Comparison of ENCODE assay signal across 9 cellular contexts in genomic region chr17:45227631-45228120, GRCh38. TPM values are rescaled to one million over a fixed set of nuclear protein-coding genes. Genes with fewer than 3 reads are reported as not detected.
DNase-seq lines count a peak whose midpoint lies in the region; ATAC-seq, FAIRE-seq and TF ChIP-seq lines count a peak whose summit lies in the region.
"Had no signal": no experiment of that assay in that cellular context is flagged by ENCODE, and none has a peak within 500 bp of the region (broad histone marks: within the 10 kb centered on the region; RNA-seq: fewer than 3 reads in every experiment).

No MANE protein-coding gene starts in this region.

- dilution Hi-C loops in IMR-90 (cut with HindIII; ENCODE audit: low sequenced_read_pairs, unreplicated experiment) = no loop called here

- H3K14ac ChIP-seq in IMR-90 (replicated peaks; ENCODE audit: low read depth, low read length) = peak overlapping the region; percentile 2; the same call in 1 of the 2 replicates

- peak overlapping the region; percentile 96 to 100 (median 99) for H3K27ac Mint-ChIP-seq in naive thymus-derived CD4-positive, alpha-beta T cell

- no peaks in the 10 kb centered on the region for H3K9me3 Mint-ChIP-seq in naive thymus-derived CD4-positive, alpha-beta T cell

- H2BK20ac ChIP-seq in IMR-90 (ENCODE audit: low read depth, low read length) = peak overlapping the region; percentile 92

- 0 out of 2 replicates have a peak overlapping the region, but pooled peaks have one; percentile 2 for H3K23ac ChIP-seq in IMR-90 (ENCODE audit: low read depth, low read length)

- no peak for TF ChIP-seq RAD21 in A549 (conservative IDR thresholded peaks at IDR 0.05 in 1 of 2, IDR thresholded peaks at IDR 0.05 in 1 of 2)
- no peak for TF ChIP-seq RAD21 in IMR-90 (IDR thresholded peaks at IDR 0.05; ENCODE audit: low read length)

- WGBS in A549 (ENCODE audit: missing lambda C conversion rate) = 86% methylated on average over 5 of the region's 6 CpGs
- 80% methylated on average over 1 of the region's 6 CpGs; no CpG with 5 or more reads in 1 of the 2 experiments for WGBS in IMR-90 (ENCODE audit: extremely low coverage in 2 of 2, insufficient read length in 1 of 2), 2 experiments

- H3K9me3 ChIP-seq in A549 (no peaks in the 10 kb centered on the region), IMR-90 (ENCODE audit: control insufficient read depth, insufficient read depth, low read length) (no peaks in the 10 kb centered on the region)
- H3K9me3 ChIP-seq in naive thymus-derived CD4-positive, alpha-beta T cell (ENCODE audit: control insufficient read depth in 2 of 3, low read length in 3 of 3) = no peaks in the 10 kb centered on the region

- no peak for TF ChIP-seq EP300 in A549 (IDR thresholded peaks at IDR 0.05)

- peak overlapping the region; percentile 87 to 97; a peak in 3 of 4 replicates for H4K8ac ChIP-seq in IMR-90 (ENCODE audit: low read depth in 2 of 2, low read length in 2 of 2)

- peak overlapping the region; percentile 97 for H4K91ac ChIP-seq in IMR-90 (ENCODE audit: insufficient read depth, low read depth, low read length)

- H3K36me3 Mint-ChIP-seq in naive thymus-derived CD4-positive, alpha-beta T cell = peaks cover 0 to 42% (median 4%) of the 10 kb centered on the region in 5 donors

- H3K4me3 Mint-ChIP-seq in naive thymus-derived CD4-positive, alpha-beta T cell = peak overlapping the region; percentile 93 to 100 (median 98)

- H3K4me3 ChIP-seq in A549 = no peak overlapping the region
- no peak overlapping the region for H3K4me3 ChIP-seq in IMR-90 (ENCODE audit: insufficient read depth, low read depth, low read length)
- H3K4me3 ChIP-seq in naive thymus-derived CD4-positive, alpha-beta T cell (ENCODE audit: low read length) = peak overlapping the region; percentile 91

- POLR2A ChIA-PET in A549 (lab: Yijun Ruan, JAX) (interaction anchor here (1.3 to 2.2 kb wide), 3 partner anchors 8 to 78 kb away, joined by 5 to 37 read pairs (median 10); partner anchors contain the start of gene HEXIM1), IMR-90 (lab: Charles Lee; ENCODE audit: unreplicated experiment) (no interaction called here)
- POLR2A ChIA-PET in naive thymus-derived CD4-positive, alpha-beta T cell (lab: Charles Lee) = interaction anchor here (1.3 to 34.3 kb wide), 7 partner anchors 2 to 89 kb away, joined by 4 to 851 read pairs (median 37); partner anchors contain the start of genes FMNL1, HEXIM1 and MAP3K14

- peak overlapping the region; percentile 92 for H4K5ac ChIP-seq in IMR-90 (ENCODE audit: low read depth, low read length)

- DNase-seq in A549 (ENCODE audit: low read depth in 1 of 2, low spot score in 1 of 2) (no peak), IMR-90 (no peak), NCI-H748 treated with DMSO at 0.1 percent for 48 hours (lab: John Stamatoyannopoulos, UW) (no peak), KBM-7 (no peak), hypothalamus (lab: John Stamatoyannopoulos, UW) (no peak)
- DNase-seq in naive thymus-derived CD4-positive, alpha-beta T cell = no peak
- DNase-seq: amniotic stem cell had no signal

- intact Hi-C loops in IMR-90 (cut with micrococcal nuclease) = no loop called here
- intact Hi-C loops in naive thymus-derived CD4-positive, alpha-beta T cell (cut with micrococcal nuclease) = loop anchor here (2.0 to 5.0 kb wide), 5 partner anchors 35 to 965 kb away; partner anchors contain the start of genes HEXIM2 (in 1 of the 2), KANSL1 (in 1 of the 2), NMT1 (in 1 of the 2) and SPATA32 (in 1 of the 2)

- BruUV-seq in IMR-90 (replicated peaks; lab: Mats Ljungman, UMichigan) = no TSS peak

- H2BK5ac ChIP-seq in IMR-90 (ENCODE audit: low read depth, low read length, poor library complexity, severe bottlenecking) = peak overlapping the region; percentile 83

- CTCF ChIA-PET in A549 (lab: Yijun Ruan, JAX) = interaction anchor here (0.8 to 52.3 kb wide), 12 partner anchors 1 to 198 kb away, joined by 3 to 2147 read pairs (median 20); partner anchors contain the start of genes ACBD4, FMNL1, HEXIM1 and HEXIM2
- CTCF ChIA-PET in IMR-90 (lab: Yijun Ruan, JAX) = no interaction called here
- CTCF ChIA-PET in naive thymus-derived CD4-positive, alpha-beta T cell (lab: Charles Lee) = interaction anchor here (0.9 to 11.7 kb wide), 4 partner anchors 7 to 92 kb away, joined by 4 to 397 read pairs (median 20); partner anchors contain the start of genes ACBD4 and FMNL1

- no peak overlapping the region for H3K9ac ChIP-seq in IMR-90 (ENCODE audit: low read depth, low read length)

- H4K20me1 ChIP-seq in IMR-90 (ENCODE audit: insufficient read depth, low read length) = no peaks in the 10 kb centered on the region

- in situ Hi-C loops in IMR-90 (cut with MboI; ENCODE audit: low sequenced_read_pairs) = no loop called here
- in situ Hi-C loops in KBM-7 (cut with MboI; ENCODE audit: low pct_unique_long_range_greater_than_20kb, low sequenced_read_pairs) = no loop called here

- H2AK5ac ChIP-seq in IMR-90 (ENCODE audit: low read depth, low read length) = peak overlapping the region; percentile 99

- H3K4ac ChIP-seq in IMR-90 (ENCODE audit: low read depth, low read length) = peak overlapping the region; percentile 98

- ATAC-seq in A549 (no peak), IMR-90 (ENCODE audit: low read depth) (no peak), HG03196 (IDR thresholded peaks at IDR 0.05; ENCODE audit: unreplicated experiment) (no peak)
- ATAC-seq in naive thymus-derived CD4-positive, alpha-beta T cell = no peak

- TF ChIP-seq POLR2A in A549 (IDR thresholded peaks at IDR 0.05; ENCODE audit: low read length) (no peak), IMR-90 (IDR thresholded peaks at IDR 0.05; ENCODE audit: low read depth, low read length) (no peak)

- peak overlapping the region; percentile 97 for H3K27ac ChIP-seq in A549
- peak overlapping the region; percentile 88 for H3K27ac ChIP-seq in IMR-90 (ENCODE audit: insufficient read depth, low read length)
- H3K27ac ChIP-seq in angular gyrus (ENCODE audit: low read depth, low read length) = peak overlapping the region; percentile 4
- H3K27ac ChIP-seq in naive thymus-derived CD4-positive, alpha-beta T cell (ENCODE audit: low read depth, low read length) = peak overlapping the region; percentile 96

- peaks cover 24% of the 10 kb centered on the region for H3K9me1 ChIP-seq in IMR-90 (ENCODE audit: insufficient read depth, low read length)

- peak overlapping the region; percentile 92 for H3K4me2 ChIP-seq in A549
- H3K4me2 ChIP-seq in IMR-90 (ENCODE audit: low read depth, low read length) = no peak overlapping the region

- H2BK15ac ChIP-seq in IMR-90 (ENCODE audit: low read depth, low read length) = peak overlapping the region; percentile 96; the same call in 2 of the 3 replicates

- peak overlapping the region; percentile 81 for H2AK9ac ChIP-seq in IMR-90 (replicated peaks; ENCODE audit: low read depth, low read length, poor library complexity)

- peak overlapping the region; percentile 95 for H2BK120ac ChIP-seq in IMR-90 (ENCODE audit: low read depth, low read length)

- no peaks in the 10 kb centered on the region for H3K36me3 ChIP-seq in IMR-90 (ENCODE audit: control insufficient read depth, insufficient read depth, low read length)
- H3K36me3 ChIP-seq in naive thymus-derived CD4-positive, alpha-beta T cell (ENCODE audit: control insufficient read depth in 2 of 3, insufficient read depth in 3 of 3, low read length in 3 of 3) = peaks cover 0 to 9% (median 0%) of the 10 kb centered on the region in 3 experiments

- H3K27me3 Mint-ChIP-seq in naive thymus-derived CD4-positive, alpha-beta T cell = no peaks in the 10 kb centered on the region

- FAIRE-seq in A549 (lab: Jason Lieb, UNC) = no peak

- peaks cover 0 to 28% of the 10 kb centered on the region in 2 experiments; a peak in 3 of 4 replicates for H3K79me1 ChIP-seq in IMR-90 (ENCODE audit: low read depth in 1 of 2, low read length in 2 of 2)

- peaks cover 53 to 90% (median 71%) of the 10 kb centered on the region in 7 donors for H3K4me1 Mint-ChIP-seq in naive thymus-derived CD4-positive, alpha-beta T cell

- peak overlapping the region; percentile 89; the same call in 1 of the 2 replicates for H3K18ac ChIP-seq in IMR-90 (ENCODE audit: low read depth, low read length)

- no peaks in the 10 kb centered on the region; the same call in 1 of the 2 replicates for H3K27me3 ChIP-seq in IMR-90 (ENCODE audit: control insufficient read depth, insufficient read depth, low read length)
- H3K27me3 ChIP-seq in naive thymus-derived CD4-positive, alpha-beta T cell (ENCODE audit: control insufficient read depth in 2 of 2, insufficient read depth in 2 of 2, low read length in 2 of 2) = no peaks in the 10 kb centered on the region

- TF ChIP-seq CTCF in A549 (IDR thresholded peaks at IDR 0.05) = no peak
- TF ChIP-seq CTCF in IMR-90 (conservative IDR thresholded peaks at IDR 0.05; ENCODE audit: low read depth, low read length) = no peak

- peaks cover 97% of the 10 kb centered on the region for H3K4me1 ChIP-seq in A549
- H3K4me1 ChIP-seq in IMR-90 (ENCODE audit: control insufficient read depth, insufficient read depth, low read length) = peaks cover 44% of the 10 kb centered on the region
- peaks cover 66 to 69% of the 10 kb centered on the region in 2 donors for H3K4me1 ChIP-seq in naive thymus-derived CD4-positive, alpha-beta T cell (ENCODE audit: control insufficient read depth in 2 of 2, insufficient read depth in 2 of 2, low read length in 2 of 2)

- H2AFZ ChIP-seq in IMR-90 (replicated peaks; ENCODE audit: low read length, poor library complexity) = peak overlapping the region; percentile 4

- H3K56ac ChIP-seq in IMR-90 (ENCODE audit: extremely low read depth, insufficient read depth, low read length) = no peak overlapping the region

RNA-seq across cellular contexts. Expression of gene FMNL1, which starts 6.0 kb away (rescaled TPM):
- polyA plus RNA-seq in A549 (2011; rRNA removed) = 8.6 and 17.5 TPM in 2 replicates
- polyA plus RNA-seq in A549 (2012; cell fraction: cytosol; rRNA removed) = 40.3 and 42.8 TPM in 2 replicates
- 91.1 and 105 TPM in 2 replicates for polyA plus RNA-seq in A549 (2012; cell fraction: nucleus; rRNA removed)
- 43.9 to 47.9 TPM (median 44.0 TPM) in 3 replicates for polyA plus RNA-seq in A549 (2017; fragmentation: RNase III; extraction: RNeasy Plus Mini Kit Qiagen cat#74134 plus additional on column Dnase treatment)
- 29.7 and 46.8 TPM in 2 replicates for polyA minus RNA-seq in A549 (2011; rRNA and poly(A)+ RNA removed)
- 0.36 and 0.56 TPM in 2 replicates for total RNA-seq in IMR-90 (2012; rRNA removed)
- polyA plus RNA-seq in IMR-90 (2012; rRNA removed) = 1.4 and 2.3 TPM in 2 replicates
- polyA plus RNA-seq in IMR-90 (2012; cell fraction: cytosol; rRNA removed) = 4.2 and 5.3 TPM in 2 replicates
- polyA plus RNA-seq in IMR-90 (2012; cell fraction: nucleus; rRNA removed; ENCODE audit: low replicate concordance) = 10.8 and 12.1 TPM in 2 replicates
- 100 to 1,000 TPM; 324 to 595 (median 396) TPM for total RNA-seq in naive thymus-derived CD4-positive, alpha-beta T cell
- polyA plus RNA-seq in naive thymus-derived CD4-positive, alpha-beta T cell = 10 to 100 TPM; 19.0 to 36.4 TPM

RNA-seq across cellular contexts. Expression of gene SPATA32, which starts 34.2 kb away (rescaled TPM):
- 0.05 and 0.08 TPM in 2 replicates for polyA plus RNA-seq in A549 (2011; rRNA removed)
- polyA plus RNA-seq in A549 (2012; cell fraction: cytosol; rRNA removed) = 0.09 and 0.16 TPM in 2 replicates
- polyA plus RNA-seq in A549 (2012; cell fraction: nucleus; rRNA removed) = 0.40 and 0.54 TPM in 2 replicates
- polyA plus RNA-seq in A549 (2017; fragmentation: RNase III; extraction: RNeasy Plus Mini Kit Qiagen cat#74134 plus additional on column Dnase treatment) = 0.09 to 0.25 TPM (median 0.21 TPM) in 3 replicates
- polyA minus RNA-seq in A549 (2011; rRNA and poly(A)+ RNA removed) = not detected in 2 replicates
- under 0.01 and 0.18 TPM in 2 replicates for total RNA-seq in IMR-90 (2012; rRNA removed)
- not detected in 2 replicates for polyA plus RNA-seq in IMR-90 (2012; rRNA removed)
- not detected in 2 replicates for polyA plus RNA-seq in IMR-90 (2012; cell fraction: cytosol; rRNA removed)
- polyA plus RNA-seq in IMR-90 (2012; cell fraction: nucleus; rRNA removed; ENCODE audit: low replicate concordance) = 0.09 TPM in 1 of 2 replicates, not detected in the other
- 1 to 10 TPM in 1 of 5 experiments, under 1 TPM in 3, not detected in 1; 0.12 to 1.1 (median 0.58) TPM for total RNA-seq in naive thymus-derived CD4-positive, alpha-beta T cell
- polyA plus RNA-seq in naive thymus-derived CD4-positive, alpha-beta T cell = under 1 TPM; 0.31 to 0.59 TPM

Comparison
In these comparisons a context has a peak if more than half of its experiments do, and no peak if none do; other contexts are left out.
1. H3K27ac ChIP-seq: peak in every context shown above with its lines; median percentile 97 in A549; 96 in naive thymus-derived CD4-positive, alpha-beta T cell; 88 in IMR-90; 4 in angular gyrus.